ENCODE assay signal across 8 cellular contexts in genomic region chr17:1829579-1830257, GRCh38. TPM values are rescaled to one million over a fixed set of nuclear protein-coding genes. Genes with fewer than 3 reads are reported as not detected.
DNase-seq lines count a peak whose midpoint lies in the region; TF ChIP-seq lines count a peak whose summit lies in the region.

TSS of gene RPA1 (plus strand) at chr17:1830005. CDS start at chr17:1830094, 89 bp downstream.
A gene with protein sequence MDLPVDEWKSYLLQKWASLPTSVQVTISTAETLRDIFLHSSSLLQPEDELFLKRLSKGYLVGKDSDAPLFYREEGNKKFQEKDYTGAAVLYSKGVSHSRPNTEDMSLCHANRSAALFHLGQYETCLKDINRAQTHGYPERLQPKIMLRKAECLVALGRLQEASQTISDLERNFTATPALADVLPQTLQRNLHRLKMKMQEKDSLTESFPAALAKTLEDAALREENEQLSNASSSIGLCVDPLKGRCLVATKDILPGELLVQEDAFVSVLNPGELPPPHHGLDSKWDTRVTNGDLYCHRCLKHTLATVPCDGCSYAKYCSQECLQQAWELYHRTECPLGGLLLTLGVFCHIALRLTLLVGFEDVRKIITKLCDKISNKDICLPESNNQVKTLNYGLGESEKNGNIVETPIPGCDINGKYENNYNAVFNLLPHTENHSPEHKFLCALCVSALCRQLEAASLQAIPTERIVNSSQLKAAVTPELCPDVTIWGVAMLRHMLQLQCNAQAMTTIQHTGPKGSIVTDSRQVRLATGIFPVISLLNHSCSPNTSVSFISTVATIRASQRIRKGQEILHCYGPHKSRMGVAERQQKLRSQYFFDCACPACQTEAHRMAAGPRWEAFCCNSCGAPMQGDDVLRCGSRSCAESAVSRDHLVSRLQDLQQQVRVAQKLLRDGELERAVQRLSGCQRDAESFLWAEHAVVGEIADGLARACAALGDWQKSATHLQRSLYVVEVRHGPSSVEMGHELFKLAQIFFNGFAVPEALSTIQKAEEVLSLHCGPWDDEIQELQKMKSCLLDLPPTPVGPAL (minus strand): TSS chr17:1829902. CDS start chr17:1827994, 1,908 bp downstream.

- POLR2A ChIA-PET in SK-N-SH (lab: Yijun Ruan, JAX), result interaction anchor here (0.5 to 1.4 kb wide), 7 partner anchors 20 to 763 kb away, joined by 3 to 6 read pairs (median 4); no protein-coding TSS in a partner anchor

- no peak for TF ChIP-seq RAD21 in SK-N-SH (IDR thresholded peaks at IDR 0.05; ENCODE audit: low read length)

- H3K4me1 ChIP-seq in Loucy (ENCODE audit: insufficient read depth, low read length, poor library complexity, severe bottlenecking), result peaks cover 42% of the 10 kb centered on the region
- peaks cover 0 to 4% of the 10 kb centered on the region in 2 experiments; a peak in 1 of 4 replicates for H3K4me1 ChIP-seq in SK-N-SH (ENCODE audit: control insufficient read depth in 1 of 2, insufficient read depth in 2 of 2, low read depth in 1 of 2, low read length in 1 of 2)

- DNase-seq in GDM1 (lab: John Stamatoyannopoulos, UW) (peak; percentile 87), H7 (peak; percentile 99), SK-N-SH (peak; percentile 99), glomerular visceral epithelial cell (ENCODE audit: extremely low spot score) (peak; percentile 90), occipital lobe (lab: John Stamatoyannopoulos, UW) (peak; percentile 79), superior temporal gyrus (ENCODE audit: extremely low spot score) (peak; percentile 89)
- DNase-seq in activated naive CD4-positive, alpha-beta T cell treated with anti-CD3 and anti-CD28 coated beads, Interleukin-2, amount 10 ng/mL, durations not matched to agents 7 days and 5 days, result peak; percentile 92

- 1% methylated on average over 15 of the region's 83 CpGs for WGBS in SK-N-SH (ENCODE audit: low lambda C conversion rate)

- H3F3A ChIP-seq in Loucy (ENCODE audit: low read depth), result no peaks in the 10 kb centered on the region
- H3F3A ChIP-seq in SK-N-SH (replicated peaks; ENCODE audit: insufficient read depth), result no peaks in the 10 kb centered on the region

- peak within 1 kb of the TSS; percentile 57 for H3K4me3 ChIP-seq in H7 (ENCODE audit: insufficient read depth, low read depth, low read length)
- peak within 1 kb of the TSS; percentile 76 for H3K4me3 ChIP-seq in Loucy (ENCODE audit: low read length, poor library complexity, severe bottlenecking)
- H3K4me3 ChIP-seq in SK-N-SH (ENCODE audit: low read depth in 2 of 2, low read length in 1 of 2), result peak within 1 kb of the TSS; percentile 61 to 71

- H3K9ac ChIP-seq in Loucy (ENCODE audit: low read depth, low read length, poor library complexity, severe bottlenecking), result peak within 1 kb of the TSS; percentile 89
- H3K9ac ChIP-seq in SK-N-SH, result peak within 1 kb of the TSS; percentile 59

- H3K4me2 ChIP-seq in Loucy (ENCODE audit: low read depth, low read length, poor library complexity, severe bottlenecking) (peak within 1 kb of the TSS; percentile 81), SK-N-SH (peak within 1 kb of the TSS; percentile 90)

- CTCF ChIA-PET in SK-N-SH (lab: Yijun Ruan, JAX), result interaction anchor here (0.8 kb wide), 1 partner anchor 109 kb away, joined by 7 read pairs; no protein-coding TSS in a partner anchor
- CTCF ChIA-PET in activated naive CD4-positive, alpha-beta T cell treated with anti-CD3 and anti-CD28 coated beads, Interleukin-2, amount 10 ng/mL, durations not matched to agents 7 days and 5 days (lab: Charles Lee), result interaction anchor here (0.8 kb wide), 1 partner anchor 160 kb away, joined by 4 read pairs; no protein-coding TSS in a partner anchor

- H3K9me3 ChIP-seq in Loucy (ENCODE audit: insufficient read depth, low read depth, low read length), result no peaks in the 10 kb centered on the region
- no peaks in the 10 kb centered on the region for H3K9me3 ChIP-seq in SK-N-SH

- no peak; a peak in 1 of 4 replicates for TF ChIP-seq EP300 in SK-N-SH (IDR thresholded peaks at IDR 0.05; ENCODE audit: borderline replicate concordance in 1 of 2, low read depth in 1 of 2, low read length in 1 of 2)

- H3K27ac ChIP-seq in SK-N-SH (ENCODE audit: low read depth in 2 of 2, low read length in 1 of 2), result peak within 1 kb of the TSS; percentile 47 to 55; a peak in 2 of 4 replicates

- H3K36me3 Mint-ChIP-seq in activated naive CD4-positive, alpha-beta T cell treated with anti-CD3 and anti-CD28 coated beads, Interleukin-2, amount 10 ng/mL, durations not matched to agents 7 days and 5 days, result peaks cover 46% of the 10 kb centered on the region

- H3K9me3 Mint-ChIP-seq in activated naive CD4-positive, alpha-beta T cell treated with anti-CD3 and anti-CD28 coated beads, Interleukin-2, amount 10 ng/mL, durations not matched to agents 7 days and 5 days, result no peaks in the 10 kb centered on the region

- no peak for TF ChIP-seq CTCF in Loucy (conservative IDR thresholded peaks at IDR 0.05; ENCODE audit: low read length)
- no peak for TF ChIP-seq CTCF in SK-N-SH (IDR thresholded peaks at IDR 0.05)

- H3K27me3 ChIP-seq in H7 (ENCODE audit: control insufficient read depth, insufficient read depth, low read length) (no peaks in the 10 kb centered on the region), Loucy (ENCODE audit: insufficient read depth, low read length, poor library complexity, severe bottlenecking) (no peaks in the 10 kb centered on the region), SK-N-SH (ENCODE audit: insufficient read depth) (no peaks in the 10 kb centered on the region)

- no peaks in the 10 kb centered on the region for H3K27me3 Mint-ChIP-seq in activated naive CD4-positive, alpha-beta T cell treated with anti-CD3 and anti-CD28 coated beads, Interleukin-2, amount 10 ng/mL, durations not matched to agents 7 days and 5 days

- peaks cover 8% of the 10 kb centered on the region for H3K36me3 ChIP-seq in H7 (replicated peaks; ENCODE audit: control insufficient read depth, insufficient read depth, low read length)
- H3K36me3 ChIP-seq in Loucy (ENCODE audit: insufficient read depth, low read length), result no peaks in the 10 kb centered on the region
- peaks cover 5 to 17% of the 10 kb centered on the region in 2 experiments for H3K36me3 ChIP-seq in SK-N-SH (replicated peaks in 1 of 2; ENCODE audit: control insufficient read depth in 1 of 2, insufficient read depth in 2 of 2, low read length in 1 of 2)

- H2AFZ ChIP-seq in Loucy (ENCODE audit: low read length), result peak within 1 kb of the TSS; percentile 95
- H2AFZ ChIP-seq in SK-N-SH (ENCODE audit: low read depth), result peak within 1 kb of the TSS; percentile 83

- peak within 1 kb of the TSS; percentile 93 for H3K27ac Mint-ChIP-seq in activated naive CD4-positive, alpha-beta T cell treated with anti-CD3 and anti-CD28 coated beads, Interleukin-2, amount 10 ng/mL, durations not matched to agents 7 days and 5 days

- H3K4me1 Mint-ChIP-seq in activated naive CD4-positive, alpha-beta T cell treated with anti-CD3 and anti-CD28 coated beads, Interleukin-2, amount 10 ng/mL, durations not matched to agents 7 days and 5 days, result peaks cover 74% of the 10 kb centered on the region

- H3K4me3 Mint-ChIP-seq in activated naive CD4-positive, alpha-beta T cell treated with anti-CD3 and anti-CD28 coated beads, Interleukin-2, amount 10 ng/mL, durations not matched to agents 7 days and 5 days, result peak within 1 kb of the TSS; percentile 89

- H4K20me1 ChIP-seq in Loucy (ENCODE audit: insufficient read depth, low read length, poor library complexity, severe bottlenecking) (peaks cover 29% of the 10 kb centered on the region), SK-N-SH (ENCODE audit: insufficient read depth) (no peaks in the 10 kb centered on the region)

- H3K9me2 ChIP-seq in Loucy (replicated peaks; ENCODE audit: low read depth, low read length) (no peaks in the 10 kb centered on the region), SK-N-SH (no peaks in the 10 kb centered on the region)

- H3K79me2 ChIP-seq in Loucy (ENCODE audit: insufficient read depth, low read length) (peaks cover 81% of the 10 kb centered on the region), SK-N-SH (ENCODE audit: insufficient read depth) (peaks cover 69% of the 10 kb centered on the region)

TF ChIP-seq in SK-N-SH, 30 proteins besides CTCF, POLR2A, EP300 and RAD21:
- no peak for TF ChIP-seq FOXM1 (IDR thresholded peaks at IDR 0.05; ENCODE audit: low read depth)
- peak; percentile 82; the same call in 1 of the 2 replicates for TF ChIP-seq MXI1 (IDR thresholded peaks at IDR 0.05; ENCODE audit: low read depth, low read length)
- peak; percentile 80 for TF ChIP-seq POLR2AphosphoS5 (IDR thresholded peaks at IDR 0.05; ENCODE audit: low read depth, low read length)
- TF ChIP-seq MAX (IDR thresholded peaks at IDR 0.05; ENCODE audit: low read depth), result peak; percentile 38
- peak; percentile 96 for TF ChIP-seq USF1 (IDR thresholded peaks at IDR 0.05; ENCODE audit: borderline replicate concordance, low read depth)
- TF ChIP-seq NRF1 (IDR thresholded peaks at IDR 0.05; ENCODE audit: low read depth, low read length), result peak; percentile 80
- no peak for TF ChIP-seq TEAD4 (IDR thresholded peaks at IDR 0.05; ENCODE audit: borderline replicate concordance, insufficient read depth)
- peak; percentile 66; the same call in 1 of the 2 replicates for TF ChIP-seq RFX5 (IDR thresholded peaks at IDR 0.05; ENCODE audit: low read length)
- peak; percentile 39; the same call in 1 of the 2 replicates for TF ChIP-seq TAF1 (IDR thresholded peaks at IDR 0.05; ENCODE audit: borderline replicate concordance, low read depth, low read length)
- TF ChIP-seq FOXJ3 (CRISPR knock-in tag; IDR thresholded peaks at IDR 0.05), result no peak
- TF ChIP-seq SIN3A (IDR thresholded peaks at IDR 0.05; ENCODE audit: borderline replicate concordance, low read depth, low read length), result peak; percentile 29; the same call in 1 of the 2 replicates

RNA-seq across cellular contexts. Expression of gene RPA1, which starts in this region (rescaled TPM):
- 24.6 and 31.2 TPM in 2 replicates for total RNA-seq in H7 (2014; rRNA removed; shearing (Covaris generic))
- polyA plus RNA-seq in SK-N-SH (2012; rRNA removed), result 47.2 and 53.7 TPM in 2 replicates
- 48.7 and 51.8 TPM in 2 replicates for polyA plus RNA-seq in SK-N-SH (2012; cell fraction: cytosol; rRNA removed)
- 54.9 and 57.1 TPM in 2 replicates for polyA plus RNA-seq in SK-N-SH (2012; cell fraction: nucleus; rRNA removed)
- 16.4 TPM for total RNA-seq in occipital lobe

RNA-seq across cellular contexts. Expression of the second gene that starts in this region (rescaled TPM):
- 14.0 and 20.6 TPM in 2 replicates for total RNA-seq in H7 (2014; rRNA removed; shearing (Covaris generic))
- polyA plus RNA-seq in SK-N-SH (2012; rRNA removed), result 4.9 and 6.1 TPM in 2 replicates
- 3.0 and 3.9 TPM in 2 replicates for polyA plus RNA-seq in SK-N-SH (2012; cell fraction: cytosol; rRNA removed)
- 8.2 and 13.4 TPM in 2 replicates for polyA plus RNA-seq in SK-N-SH (2012; cell fraction: nucleus; rRNA removed)
- 9.8 TPM for total RNA-seq in occipital lobe

Comparison
In these comparisons a context has a peak if more than half of its experiments do, and no peak if none do; other contexts are left out.
1. Peak in every context shown above with its lines: DNase-seq, H3K4me3 ChIP-seq and H3K27ac ChIP-seq.